ENCODE assay signal across 26 cellular contexts in genomic region chr13:48118025-48118424, GRCh38. TPM values are rescaled to one million over a fixed set of nuclear protein-coding genes. Genes with fewer than 3 reads are reported as not detected.
DNase-seq lines count a peak whose midpoint lies in the region; ATAC-seq, FAIRE-seq and TF ChIP-seq lines count a peak whose summit lies in the region.
"Had no signal": no experiment of that assay in that cellular context is flagged by ENCODE, and none has a peak within 500 bp of the region (broad histone marks: within the 10 kb centered on the region; RNA-seq: fewer than 3 reads in every experiment).

No MANE protein-coding gene starts in this region.

- H3K79me1 ChIP-seq in H1 (ENCODE audit: low read depth, low read length), result no peaks in the 10 kb centered on the region
- no peaks in the 10 kb centered on the region for H3K79me1 ChIP-seq in mesendoderm (ENCODE audit: low read length)

- H2BK120ac ChIP-seq in H1 (replicated peaks; ENCODE audit: low read depth, low read length) (no peak overlapping the region), mesendoderm (ENCODE audit: low read depth, low read length) (no peak overlapping the region)

- H3K4me1 ChIP-seq in H1 (replicated peaks in 1 of 4; ENCODE audit: control insufficient read depth in 3 of 4, insufficient read depth in 4 of 4, low read length in 3 of 4), result no peaks in the 10 kb centered on the region
- peaks cover 14 to 18% of the 10 kb centered on the region in 2 donors for H3K4me1 ChIP-seq in kidney (ENCODE audit: control insufficient read depth in 1 of 2, insufficient read depth in 1 of 2, low read depth in 1 of 2, low read length in 2 of 2)
- H3K4me1 ChIP-seq in mesendoderm (ENCODE audit: control insufficient read depth, low read depth, low read length), result no peaks in the 10 kb centered on the region
- peaks cover 6% of the 10 kb centered on the region for H3K4me1 ChIP-seq in upper lobe of right lung
- H3K4me1 ChIP-seq: A549; BLaER1 treated with 17β-estradiol and CSF1 and Interleukin-3, amounts not matched to agents 10 nM and 100 nM had no signal

- no peak for TF ChIP-seq CTCF in H1 (IDR thresholded peaks at IDR 0.05; ENCODE audit: control extremely low read depth in 1 of 3, insufficient read depth in 1 of 3, low read depth in 1 of 3, low read length in 3 of 3)
- no peak for TF ChIP-seq CTCF in kidney (IDR thresholded peaks at IDR 0.05; ENCODE audit: borderline replicate concordance, extremely low read depth, insufficient read depth)
- no peak for TF ChIP-seq CTCF in upper lobe of right lung (IDR thresholded peaks at IDR 0.05)

- TF ChIP-seq EP300 in H1 (IDR thresholded peaks at IDR 0.05; ENCODE audit: borderline replicate concordance in 1 of 2, low read depth in 2 of 2, low read length in 2 of 2), result no peak

- H3K27me3 ChIP-seq in H1 (replicated peaks in 1 of 4; ENCODE audit: control insufficient read depth in 3 of 4, extremely low read depth in 1 of 4, insufficient read depth in 3 of 4, low read length in 3 of 4), result no peaks in the 10 kb centered on the region
- H3K27me3 ChIP-seq in mesendoderm (ENCODE audit: insufficient read depth, low read length, poor library complexity), result no peaks in the 10 kb centered on the region
- no peaks in the 10 kb centered on the region for H3K27me3 ChIP-seq in upper lobe of right lung
- H3K27me3 ChIP-seq: BLaER1 treated with 17β-estradiol and CSF1 and Interleukin-3, amounts not matched to agents 10 nM and 100 nM had no signal

- H3K23me2 ChIP-seq in H1 (ENCODE audit: low read depth, low read length), result no peaks in the 10 kb centered on the region

- H3K9ac ChIP-seq in H1 (replicated peaks in 1 of 4; ENCODE audit: extremely low read depth in 1 of 4, low read depth in 3 of 4, low read length in 3 of 4) (no peak overlapping the region), kidney (ENCODE audit: low read length in 2 of 2) (no peak overlapping the region), mesendoderm (ENCODE audit: low read length) (no peak overlapping the region)
- H3K9ac ChIP-seq: BLaER1 treated with 17β-estradiol and CSF1 and Interleukin-3, amounts not matched to agents 10 nM and 100 nM had no signal

- H4K20me1 ChIP-seq in H1 (replicated peaks in 1 of 2; ENCODE audit: control insufficient read depth in 1 of 2, insufficient read depth in 2 of 2, low read length in 2 of 2), result no peaks in the 10 kb centered on the region
- H4K20me1 ChIP-seq: BLaER1 treated with 17β-estradiol and CSF1 and Interleukin-3, amounts not matched to agents 10 nM and 100 nM had no signal

- H3K23ac ChIP-seq in H1 (ENCODE audit: insufficient read length) (no peak overlapping the region), mesendoderm (ENCODE audit: low read length) (no peak overlapping the region)

- H3K79me2 ChIP-seq in H1 (ENCODE audit: control insufficient read depth in 1 of 2, insufficient read depth in 2 of 2, low read length in 2 of 2), result no peaks in the 10 kb centered on the region
- H3K79me2 ChIP-seq in mesendoderm (ENCODE audit: control insufficient read depth, insufficient read depth, low read length), result no peaks in the 10 kb centered on the region

- no peak overlapping the region for H3K4me2 ChIP-seq in H1 (ENCODE audit: insufficient read depth in 1 of 2, low read depth in 2 of 2, low read length in 2 of 2)
- no peak overlapping the region for H3K4me2 ChIP-seq in mesendoderm (ENCODE audit: low read length)
- H3K4me2 ChIP-seq: A549; BLaER1 treated with 17β-estradiol and CSF1 and Interleukin-3, amounts not matched to agents 10 nM and 100 nM had no signal

- H2AFZ ChIP-seq in H1 (ENCODE audit: low read length), result peak overlapping the region; percentile 7; the same call in 1 of the 2 replicates

- no peak overlapping the region for H3K56ac ChIP-seq in H1 (replicated peaks; ENCODE audit: insufficient read length, low read depth, low read length)
- H3K56ac ChIP-seq in mesendoderm (ENCODE audit: low read length), result no peak overlapping the region

- H3K4ac ChIP-seq in H1 (replicated peaks; ENCODE audit: insufficient read length, low read depth, low read length) (no peak overlapping the region), mesendoderm (ENCODE audit: low read depth, low read length) (no peak overlapping the region)

- POLR2A ChIA-PET in H1 (lab: Charles Lee; ENCODE audit: partially characterized antibody), result no interaction called here

- H3K27ac ChIP-seq in H1 (ENCODE audit: low read depth, low read length) (no peak overlapping the region), kidney (ENCODE audit: low read depth in 2 of 2, low read length in 2 of 2) (peak overlapping the region in 1 of 2 donors; percentile 32), mesendoderm (ENCODE audit: low read depth, low read length) (no peak overlapping the region), upper lobe of right lung (no peak overlapping the region)
- H3K27ac ChIP-seq: 22Rv1; A549; BLaER1 treated with 17β-estradiol and CSF1 and Interleukin-3, amounts not matched to agents 10 nM and 100 nM; C4-2B had no signal

- H4K8ac ChIP-seq in H1 (ENCODE audit: extremely low read depth, insufficient read depth, low read length) (peak overlapping the region; percentile 53; the same call in 1 of the 2 replicates), mesendoderm (ENCODE audit: low read depth, low read length) (peak overlapping the region; percentile 56)

- no peak for TF ChIP-seq RAD21 in H1 (IDR thresholded peaks at IDR 0.05 in 1 of 2, conservative IDR thresholded peaks at IDR 0.05 in 1 of 2; ENCODE audit: low read depth in 2 of 2, low read length in 2 of 2)

- intact Hi-C loops in kidney (cut with DNase I) (no loop called here), upper lobe of right lung (cut with DNase I) (no loop called here)

- H2BK15ac ChIP-seq in H1 (ENCODE audit: low read length) (no peak overlapping the region), mesendoderm (replicated peaks; ENCODE audit: low read depth) (no peak overlapping the region)

- H3K18ac ChIP-seq in H1 (ENCODE audit: extremely low read depth, low read length) (no peak overlapping the region), mesendoderm (ENCODE audit: low read length) (no peak overlapping the region)

- H3K4me3 ChIP-seq in H1 (ENCODE audit: extremely low read depth in 1 of 4, insufficient read depth in 2 of 4, low read depth in 3 of 4, low read length in 4 of 4) (no peak overlapping the region), kidney (ENCODE audit: low read length in 2 of 2) (no peak overlapping the region), mesendoderm (ENCODE audit: low read length) (no peak overlapping the region), upper lobe of right lung (no peak overlapping the region)
- H3K4me3 ChIP-seq: A549; BLaER1 treated with 17β-estradiol and CSF1 and Interleukin-3, amounts not matched to agents 10 nM and 100 nM; GM12878 had no signal

- no peak overlapping the region for H4K91ac ChIP-seq in H1 (replicated peaks; ENCODE audit: insufficient read length, low read length)

- no peak overlapping the region for H3K14ac ChIP-seq in H1 (ENCODE audit: insufficient read length)

- H4K5ac ChIP-seq in H1 (ENCODE audit: insufficient read length, low read depth, low read length) (no peak overlapping the region), mesendoderm (ENCODE audit: low read length) (no peak overlapping the region)

- no peak overlapping the region for H2BK12ac ChIP-seq in H1 (ENCODE audit: low read depth, low read length)

- H2AK5ac ChIP-seq in H1 (ENCODE audit: low read depth, low read length), result no peak overlapping the region
- H2AK5ac ChIP-seq in mesendoderm (ENCODE audit: low read length), result no peak overlapping the region

- ATAC-seq in upper lobe of right lung, result peak; percentile 68
- ATAC-seq: A549, GM12878 had no signal

- H3K9me3 ChIP-seq in H1 (ENCODE audit: insufficient read depth in 2 of 2, low read depth in 1 of 2, low read length in 1 of 2), result no peaks in the 10 kb centered on the region
- no peaks in the 10 kb centered on the region for H3K9me3 ChIP-seq in kidney (ENCODE audit: control insufficient read depth in 1 of 2, low read length in 2 of 2)
- H3K9me3 ChIP-seq in upper lobe of right lung, result no peaks in the 10 kb centered on the region
- H3K9me3 ChIP-seq: A549; BLaER1 treated with 17β-estradiol and CSF1 and Interleukin-3, amounts not matched to agents 10 nM and 100 nM had no signal

- WGBS in H1 (ENCODE audit: extremely low coverage in 1 of 2, insufficient coverage in 1 of 2, insufficient read length in 1 of 2, insufficient replicate concordance in 2 of 2, low coverage in 1 of 2, low lambda C conversion rate in 2 of 2, missing lambda C conversion rate in 1 of 2), 2 experiments, result 84% methylated on average over 5 of the region's 5 CpGs; no CpG with 5 or more reads in 1 of the 2 experiments
- WGBS in mesendoderm (ENCODE audit: extremely low coverage, insufficient coverage, low lambda C conversion rate), result no CpG with 5 or more reads among the region's 5 CpGs

- H2BK5ac ChIP-seq in H1 (ENCODE audit: low read depth, low read length) (no peak overlapping the region), mesendoderm (ENCODE audit: low read length) (no peak overlapping the region)

- no peaks in the 10 kb centered on the region for H3K36me3 ChIP-seq in H1 (ENCODE audit: control insufficient read depth in 2 of 4, insufficient read depth in 4 of 4, low read length in 3 of 4)
- no peaks in the 10 kb centered on the region for H3K36me3 ChIP-seq in kidney (ENCODE audit: control insufficient read depth in 1 of 2, insufficient read depth in 2 of 2, low read length in 2 of 2)
- H3K36me3 ChIP-seq in mesendoderm (ENCODE audit: control insufficient read depth, insufficient read depth, low read length), result no peaks in the 10 kb centered on the region
- H3K36me3 ChIP-seq in upper lobe of right lung, result no peaks in the 10 kb centered on the region
- H3K36me3 ChIP-seq: BLaER1 treated with 17β-estradiol and CSF1 and Interleukin-3, amounts not matched to agents 10 nM and 100 nM had no signal

- no peak for DNase-seq in H1 (ENCODE audit: low read depth in 1 of 2, low spot score in 2 of 2)
- peak; percentile 71 for DNase-seq in kidney
- no peak for DNase-seq in mesendoderm
- no peak for DNase-seq in upper lobe of right lung
- DNase-seq in hippocampal formation (lab: John Stamatoyannopoulos, UW), result no peak
- no peak for DNase-seq in CD1c-positive myeloid dendritic cell (ENCODE audit: extremely low spot score)
- DNase-seq in medulla oblongata (ENCODE audit: extremely low spot score), result no peak
- DNase-seq: AML-193; CD4-positive, alpha-beta memory T cell; CD4-positive, CD25-positive, alpha-beta regulatory T cell; CD8-positive, alpha-beta memory T cell; COR-L47; DMS 273 treated with DMSO at 0.1 percent for 48 hours; DMS153; DMS53; DMS79; DND-41; EL; GDM1 had no signal

- TF ChIP-seq POLR2A in H1 (IDR thresholded peaks at IDR 0.05; ENCODE audit: control extremely low read depth in 1 of 2, low read depth in 2 of 2, low read length in 2 of 2), result no peak

- no peak overlapping the region for H2BK20ac ChIP-seq in H1 (ENCODE audit: low read length)

- CTCF ChIA-PET in H1 (lab: Charles Lee; ENCODE audit: partially characterized antibody), result interaction anchor here (0.6 to 2.1 kb wide), 5 partner anchors 9 to 112 kb away, joined by 3 to 8 read pairs (median 5); no protein-coding TSS in a partner anchor

- FAIRE-seq in H1 (lab: Jason Lieb, UNC) (no peak), kidney (lab: Jason Lieb, UNC) (no peak)
- FAIRE-seq: A549, GM12878, GM12892, GM18507 had no signal

RNA-seq across cellular contexts. Expression of gene MED4, which starts 23.1 kb away (rescaled TPM):
- total RNA-seq in H1 (2021; fragmentation: NEBNext Ultra II Directional; extraction: Animal tissue kit (Norgen Biotek cat#: 25700)), result 43.3 and 48.1 TPM in 2 replicates
- polyA plus RNA-seq in H1 (2011; rRNA removed) (14.5 and 25.7 TPM in 2 replicates), kidney (ENCODE audit: insufficient read depth, low read depth, low replicate concordance) (54.3 TPM)
- 29.7 TPM for polyA plus RNA-seq in H1 (2011; cell fraction: cytosol; rRNA removed)
- polyA plus RNA-seq in H1 (2011; cell fraction: nucleus; rRNA removed), result 11.3 TPM
- 31.5 to 45.5 TPM (median 40.8 TPM) in 4 replicates for polyA plus RNA-seq in H1 (2012, experiment 1 of 2)
- 5.7 TPM for polyA plus RNA-seq in H1 (2012, experiment 2 of 2)
- 37.7 TPM for polyA plus RNA-seq in H1 (2013, experiment 1 of 2)
- polyA plus RNA-seq in H1 (2013, experiment 2 of 2), result 37.2 TPM
- 18.0 and 24.3 TPM in 2 replicates for polyA minus RNA-seq in H1 (2011; rRNA and poly(A)+ RNA removed)
- polyA minus RNA-seq in H1 (2011; cell fraction: cytosol; rRNA and poly(A)+ RNA removed), result 24.7 TPM
- polyA minus RNA-seq in H1 (2011; cell fraction: nucleus; rRNA and poly(A)+ RNA removed), result 24.2 TPM
- total RNA-seq in kidney (50.8 TPM), upper lobe of right lung (39.7 TPM)
- 51.8 TPM for polyA plus RNA-seq in mesendoderm (2013, experiment 1 of 2)
- polyA plus RNA-seq in mesendoderm (2013, experiment 2 of 2), result 50.1 TPM
